In the genomic region with DNA sequence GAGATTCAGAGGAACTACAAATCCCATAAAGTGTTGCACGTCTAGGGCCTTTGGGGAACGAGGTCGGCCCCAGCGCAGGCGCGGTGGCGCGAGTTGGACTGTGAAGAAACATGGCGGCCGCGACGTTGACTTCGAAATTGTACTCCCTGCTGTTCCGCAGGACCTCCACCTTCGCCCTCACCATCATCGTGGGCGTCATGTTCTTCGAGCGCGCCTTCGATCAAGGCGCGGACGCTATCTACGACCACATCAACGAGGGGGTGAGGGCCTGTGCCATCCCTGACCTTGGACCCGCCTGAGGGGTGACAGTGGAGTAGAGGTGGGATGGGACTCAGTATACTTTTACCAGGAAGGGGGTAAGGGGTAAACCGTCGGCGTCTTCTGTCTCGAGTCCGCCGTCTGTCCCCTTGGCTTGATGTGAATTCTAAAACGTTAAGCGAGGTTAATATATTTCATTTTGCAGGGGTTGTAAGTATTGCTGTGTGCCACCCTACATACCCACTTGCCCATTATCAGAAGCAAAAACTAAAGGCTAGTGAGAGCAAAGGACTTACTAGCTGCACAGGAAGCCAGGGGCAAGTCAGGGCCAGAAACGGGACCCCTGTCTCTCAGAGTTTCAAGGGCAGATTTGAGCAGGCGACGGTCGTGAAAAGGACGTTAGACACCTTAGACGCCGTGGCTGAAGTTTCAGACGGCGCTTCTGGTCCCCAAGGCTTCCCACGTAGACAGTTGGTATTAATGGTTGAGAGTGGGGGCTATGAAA, we compare ENCODE assay signal across 8 cellular contexts. TPM values are rescaled to one million over a fixed set of nuclear protein-coding genes. Genes with fewer than 3 reads are reported as not detected.
DNase-seq lines count a peak whose midpoint lies in the region; ATAC-seq and TF ChIP-seq lines count a peak whose summit lies in the region.

A gene (plus strand): TSS at position 81 of the 763 bp plus-strand sequence. CDS start 30 bp downstream, at position 111.

- H3K27ac ChIP-seq in Karpas-422 (ENCODE audit: low read length) (peak within 1 kb of the TSS; percentile 30; the same call in 1 of the 2 replicates), RWPE1 (peak within 1 kb of the TSS; percentile 84)

- H3K36me3 ChIP-seq in Karpas-422 (ENCODE audit: insufficient read depth, low read length) = peaks cover 8% of the 10 kb centered on the region

- no peaks in the 10 kb centered on the region for H3K9me3 ChIP-seq in Karpas-422 (ENCODE audit: low read length)

- H4K20me1 ChIP-seq in Karpas-422 (ENCODE audit: insufficient read depth, low read depth, low read length) = no peaks in the 10 kb centered on the region

- H3K4me1 Mint-ChIP-seq in nephron progenitor cell = peaks cover 44% of the 10 kb centered on the region
- H3K4me1 Mint-ChIP-seq in stimulated activated naive CD8-positive, alpha-beta T cell treated with anti-CD3 and anti-CD28 coated beads, Interleukin-15, Interleukin-2, amounts not matched to agents 100 ng/mL and 50 ng/mL, for 24 hours (ENCODE audit: low read depth) = peaks cover 44% of the 10 kb centered on the region

- peak within 1 kb of the TSS; percentile 87 for H3K9ac ChIP-seq in Karpas-422 (ENCODE audit: low read length)

- TF ChIP-seq CTCF in RWPE1 (conservative IDR thresholded peaks at IDR 0.05; ENCODE audit: low read depth) = no peak
- no peak for TF ChIP-seq CTCF in nephron progenitor cell (IDR thresholded peaks at IDR 0.05)

- peak within 1 kb of the TSS; percentile 88 for H3K4me3 ChIP-seq in Karpas-422 (ENCODE audit: low read length)

- H2AFZ ChIP-seq in Karpas-422 (ENCODE audit: low read length) = peak within 1 kb of the TSS; percentile 92; the same call in 1 of the 2 replicates

- peaks cover 15% of the 10 kb centered on the region for H3K4me1 ChIP-seq in Karpas-422 (ENCODE audit: low read length)

- no peaks in the 10 kb centered on the region for H3K9me3 Mint-ChIP-seq in nephron progenitor cell
- H3K9me3 Mint-ChIP-seq in stimulated activated naive CD8-positive, alpha-beta T cell treated with anti-CD3 and anti-CD28 coated beads, Interleukin-15, Interleukin-2, amounts not matched to agents 100 ng/mL and 50 ng/mL, for 24 hours = no peaks in the 10 kb centered on the region

- peaks cover 20% of the 10 kb centered on the region for H3K36me3 Mint-ChIP-seq in nephron progenitor cell (ENCODE audit: low read depth)
- H3K36me3 Mint-ChIP-seq in stimulated activated naive CD8-positive, alpha-beta T cell treated with anti-CD3 and anti-CD28 coated beads, Interleukin-15, Interleukin-2, amounts not matched to agents 100 ng/mL and 50 ng/mL, for 24 hours (ENCODE audit: low read depth) = peaks cover 32% of the 10 kb centered on the region

- POLR2A ChIA-PET in RWPE1 (lab: Yijun Ruan, JAX; ENCODE audit: low non-redundant PET) = no interaction called here

- no peaks in the 10 kb centered on the region for H3K27me3 ChIP-seq in Karpas-422 (ENCODE audit: low read length)

- CTCF ChIA-PET in RWPE1 (lab: Yijun Ruan, JAX) = interaction anchor here (1.0 kb wide), 1 partner anchor 321 kb away, joined by 3 read pairs; no protein-coding TSS in a partner anchor

- H3K9me2 ChIP-seq in Karpas-422 (replicated peaks; ENCODE audit: insufficient read depth, low read length) = no peaks in the 10 kb centered on the region

- peak within 1 kb of the TSS; percentile 85 for H3K4me2 ChIP-seq in Karpas-422 (ENCODE audit: low read depth, low read length, poor library complexity, severe bottlenecking)

- peaks cover 26% of the 10 kb centered on the region for H3K79me2 ChIP-seq in Karpas-422 (ENCODE audit: low read length)

- H3K27me3 Mint-ChIP-seq in nephron progenitor cell (ENCODE audit: low read depth, poor library complexity) = peaks cover 5% of the 10 kb centered on the region
- no peaks in the 10 kb centered on the region for H3K27me3 Mint-ChIP-seq in stimulated activated naive CD8-positive, alpha-beta T cell treated with anti-CD3 and anti-CD28 coated beads, Interleukin-15, Interleukin-2, amounts not matched to agents 100 ng/mL and 50 ng/mL, for 24 hours

- ATAC-seq in GM21737 (IDR thresholded peaks at IDR 0.05; ENCODE audit: unreplicated experiment) = peak; percentile 72

- H3K27ac Mint-ChIP-seq in nephron progenitor cell = peak within 1 kb of the TSS; percentile 100
- peak within 1 kb of the TSS; percentile 97 for H3K27ac Mint-ChIP-seq in stimulated activated naive CD8-positive, alpha-beta T cell treated with anti-CD3 and anti-CD28 coated beads, Interleukin-15, Interleukin-2, amounts not matched to agents 100 ng/mL and 50 ng/mL, for 24 hours

- H3K4me3 Mint-ChIP-seq in nephron progenitor cell = peak within 1 kb of the TSS; percentile 100
- H3K4me3 Mint-ChIP-seq in stimulated activated naive CD8-positive, alpha-beta T cell treated with anti-CD3 and anti-CD28 coated beads, Interleukin-15, Interleukin-2, amounts not matched to agents 100 ng/mL and 50 ng/mL, for 24 hours = peak within 1 kb of the TSS; percentile 99

- DNase-seq in DMS79 (lab: John Stamatoyannopoulos, UW) (peak; percentile 70), Karpas-422 (peak; percentile 97), RWPE1 (ENCODE audit: low spot score) (peak; percentile 88), fibroblast of the conjunctiva (ENCODE audit: low read depth) (peak; percentile 82), nephron progenitor cell (peak; percentile 98)
- peak; percentile 92 for DNase-seq in activated T-helper 9 cell treated with anti-CD3 and anti-CD28 coated beads, Interleukin-2, amount 50 U/mL, for 16 hours (ENCODE audit: low read depth)

RNA-seq across cellular contexts. Expression of the gene that starts here (rescaled TPM):
- 53.9 and 74.1 TPM in 2 replicates for total RNA-seq in Karpas-422 (2014; rRNA removed; shearing (Covaris generic); ENCODE audit: low replicate concordance)

Comparison
In these comparisons a context has a peak if more than half of its experiments do, and no peak if none do; other contexts are left out.
1. Peak in every context shown above with its lines: DNase-seq, ATAC-seq, H3K4me3 ChIP-seq and H3K27ac ChIP-seq.